ENCODE assay signal across 28 cellular contexts in the genomic region with DNA sequence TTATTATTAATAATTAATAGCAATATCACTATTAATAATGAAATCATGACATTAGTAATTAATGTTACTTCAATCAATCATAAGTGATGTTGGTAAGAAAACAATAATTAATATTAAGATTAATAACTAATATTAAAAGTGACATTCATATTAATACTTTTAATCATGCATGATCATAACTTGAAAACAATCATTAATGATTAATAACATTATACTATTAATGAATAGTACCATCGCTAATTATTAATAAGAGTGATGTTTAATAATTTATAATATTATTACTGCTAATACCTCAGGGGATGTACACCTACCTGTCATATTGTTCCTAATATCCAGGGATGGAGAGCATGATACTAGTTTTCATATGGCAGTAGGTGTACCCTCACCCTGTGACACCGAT. TPM values are rescaled to one million over a fixed set of nuclear protein-coding genes. Genes with fewer than 3 reads are reported as not detected.
DNase-seq lines count a peak whose midpoint lies in the region; ATAC-seq, FAIRE-seq and TF ChIP-seq lines count a peak whose summit lies in the region.
"Had no signal": no experiment of that assay in that cellular context is flagged by ENCODE, and none has a peak within 500 bp of the region (broad histone marks: within the 10 kb centered on the region; RNA-seq: fewer than 3 reads in every experiment).

No MANE protein-coding gene starts in this region.

- TF ChIP-seq CTCF in pancreas (IDR thresholded peaks at IDR 0.05): no peak
- no peak for TF ChIP-seq CTCF in body of pancreas (IDR thresholded peaks at IDR 0.05)

- H3K36me3 ChIP-seq in pancreas (no peaks in the 10 kb centered on the region), body of pancreas (replicated peaks in 1 of 2; ENCODE audit: insufficient read depth in 1 of 2, low read depth in 2 of 2) (no peaks in the 10 kb centered on the region)
- H3K36me3 ChIP-seq: BE2C; BLaER1 treated with 17β-estradiol and CSF1 and Interleukin-3, amounts not matched to agents 10 nM and 100 nM had no signal

- H3K27ac ChIP-seq in pancreas: no peak overlapping the region
- no peak overlapping the region for H3K27ac ChIP-seq in body of pancreas
- H3K27ac ChIP-seq: 22Rv1; A549; BLaER1 treated with 17β-estradiol and CSF1 and Interleukin-3, amounts not matched to agents 10 nM and 100 nM had no signal

- H3K9me3 ChIP-seq in pancreas (no peaks in the 10 kb centered on the region), body of pancreas (no peaks in the 10 kb centered on the region)
- H3K9me3 ChIP-seq: A549; BE2C; BLaER1 treated with 17β-estradiol and CSF1 and Interleukin-3, amounts not matched to agents 10 nM and 100 nM had no signal

- ATAC-seq in pancreas (no peak), body of pancreas (no peak)
- ATAC-seq in activated naive CD4-positive, alpha-beta T cell treated with anti-CD3 and anti-CD28 coated beads, Interleukin-2, amount 50 U/mL, for 72 hours: no peak
- ATAC-seq: A549, GM23338, HCT116 had no signal

- no peaks in the 10 kb centered on the region for H3K4me1 ChIP-seq in pancreas
- H3K4me1 ChIP-seq in body of pancreas: no peaks in the 10 kb centered on the region
- H3K4me1 ChIP-seq: A549, BE2C had no signal

- no peaks in the 10 kb centered on the region for H3K36me3 Mint-ChIP-seq in activated naive CD4-positive, alpha-beta T cell treated with anti-CD3 and anti-CD28 coated beads, Interleukin-2, amount 50 U/mL, for 72 hours
- H3K36me3 Mint-ChIP-seq: CD8-positive, alpha-beta memory T cell had no signal

- 90 to 98% methylated on average over 2 of the region's 2 CpGs for WGBS in pancreas, 2 donors
- WGBS in body of pancreas, 2 donors: 89 to 93% methylated on average over 2 of the region's 2 CpGs

- peak; percentile 75 for FAIRE-seq in A204.1 (lab: Jason Lieb, UNC)
- peak; percentile 58 for FAIRE-seq in endometrium (lab: Jason Lieb, UNC)
- FAIRE-seq in pancreas (lab: Jason Lieb, UNC): peak; percentile 41
- FAIRE-seq: A549, D721Med, GM12891, GM18507 had no signal

- H3K9me3 Mint-ChIP-seq in activated naive CD4-positive, alpha-beta T cell treated with anti-CD3 and anti-CD28 coated beads, Interleukin-2, amount 50 U/mL, for 72 hours: no peaks in the 10 kb centered on the region
- H3K9me3 Mint-ChIP-seq: CD4-positive, alpha-beta T cell; CD8-positive, alpha-beta memory T cell; GM23338; H9 had no signal

- intact Hi-C loops in pancreas (cut with DNase I) (no loop called here), body of pancreas (cut with DNase I) (no loop called here)

- no peak overlapping the region for H3K27ac Mint-ChIP-seq in activated naive CD4-positive, alpha-beta T cell treated with anti-CD3 and anti-CD28 coated beads, Interleukin-2, amount 50 U/mL, for 72 hours
- H3K27ac Mint-ChIP-seq: CD14-positive monocyte; CD4-positive, alpha-beta T cell; CD8-positive, alpha-beta memory T cell; GM23338; H9 had no signal

- no peak for TF ChIP-seq POLR2A in body of pancreas (IDR thresholded peaks at IDR 0.05)

- peak; percentile 0 for DNase-seq in SK-N-DZ (ENCODE audit: low spot score)
- DNase-seq in pancreas: no peak
- no peak for DNase-seq in body of pancreas
- DNase-seq in activated naive CD4-positive, alpha-beta T cell treated with anti-CD3 and anti-CD28 coated beads, Interleukin-2, amount 50 U/mL, for 72 hours (ENCODE audit: low spot score in 2 of 2): no peak
- DNase-seq in NCI-H1436 (lab: John Stamatoyannopoulos, UW): no peak
- no peak for DNase-seq in putamen (ENCODE audit: low spot score)
- DNase-seq: ACHN; AML-193; BE2C; CD4-positive, alpha-beta T cell; CD8-positive, alpha-beta memory T cell; DMS 273 treated with DMSO at 0.1 percent for 48 hours; DMS79; EL; GF-D8; H9 had no signal

- H3K4me3 ChIP-seq in pancreas: no peak overlapping the region
- H3K4me3 ChIP-seq in body of pancreas: no peak overlapping the region
- H3K4me3 ChIP-seq: A549; BLaER1 treated with 17β-estradiol and CSF1 and Interleukin-3, amounts not matched to agents 10 nM and 100 nM; GM23338 had no signal

- H3K27me3 ChIP-seq in pancreas: no peaks in the 10 kb centered on the region
- no peaks in the 10 kb centered on the region for H3K27me3 ChIP-seq in body of pancreas
- H3K27me3 ChIP-seq: BLaER1 treated with 17β-estradiol and CSF1 and Interleukin-3, amounts not matched to agents 10 nM and 100 nM had no signal

RNA-seq across cellular contexts. Expression of a gene that starts 10.0 kb away (rescaled TPM):
- polyA plus RNA-seq in SK-N-DZ (2014; cell fraction: cytosol; rRNA removed): not detected in 2 replicates
- 0.12 TPM in 1 of 2 replicates, not detected in the other for polyA plus RNA-seq in SK-N-DZ (2014; cell fraction: nucleus; rRNA removed)
- total RNA-seq in pancreas: not detected
- polyA plus RNA-seq in pancreas: not detected
- total RNA-seq in body of pancreas: not detected
- total RNA-seq in activated naive CD4-positive, alpha-beta T cell treated with anti-CD3 and anti-CD28 coated beads, Interleukin-2, amount 50 U/mL, for 72 hours: not detected
- total RNA-seq: CD4-positive, alpha-beta T cell; CD8-positive, alpha-beta memory T cell; GM23338; H4 had no signal
- polyA plus RNA-seq: A549; CD8-positive, alpha-beta memory T cell; GM23338 had no signal
